ENCODE assay signal across 14 cellular contexts in the genomic region with DNA sequence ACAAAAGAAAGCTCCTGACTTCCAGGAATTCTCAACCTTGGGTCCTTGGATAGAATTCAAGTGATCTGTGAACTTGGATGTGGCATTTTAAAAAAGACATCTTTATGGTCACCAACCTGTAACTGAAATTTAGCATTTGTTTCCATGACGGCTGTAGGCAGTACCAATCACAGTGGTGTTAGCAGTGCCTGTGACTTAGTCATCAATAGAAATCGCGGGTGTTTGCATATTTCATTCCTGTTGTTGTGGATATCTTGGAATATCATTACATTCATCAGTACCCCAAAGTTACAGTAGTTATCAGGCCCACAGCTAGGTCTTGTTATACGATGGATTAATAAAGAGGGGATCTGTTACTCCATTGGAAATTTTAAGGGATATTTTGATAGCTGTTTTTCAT.
DNase-seq lines count a peak whose midpoint lies in the region; ATAC-seq, FAIRE-seq and TF ChIP-seq lines count a peak whose summit lies in the region.
"Had no signal": no experiment of that assay in that cellular context is flagged by ENCODE, and none has a peak within 500 bp of the region (broad histone marks: within the 10 kb centered on the region; RNA-seq: fewer than 3 reads in every experiment).

No MANE protein-coding gene starts in this region.

- no peak overlapping the region for H4K5ac ChIP-seq in IMR-90 (ENCODE audit: low read depth, low read length)

- no peak overlapping the region for H3K14ac ChIP-seq in IMR-90 (replicated peaks; ENCODE audit: low read depth, low read length)

- H2BK5ac ChIP-seq in IMR-90 (ENCODE audit: low read depth, low read length, poor library complexity, severe bottlenecking): no peak overlapping the region

- no peak for FAIRE-seq in GM19239 (lab: Jason Lieb, UNC)

- dilution Hi-C loops in IMR-90 (cut with HindIII; ENCODE audit: low sequenced_read_pairs, unreplicated experiment): no loop called here

- H3K18ac ChIP-seq in IMR-90 (ENCODE audit: low read depth, low read length): no peak overlapping the region

- no peak overlapping the region for H3K23ac ChIP-seq in IMR-90 (ENCODE audit: low read depth, low read length)

- no peak overlapping the region for H3K4ac ChIP-seq in IMR-90 (ENCODE audit: low read depth, low read length)

- no peak for TF ChIP-seq CTCF in IMR-90 (conservative IDR thresholded peaks at IDR 0.05; ENCODE audit: low read depth, low read length)
- no peak for TF ChIP-seq CTCF in breast epithelium (IDR thresholded peaks at IDR 0.05)

- H3K4me2 ChIP-seq in IMR-90 (ENCODE audit: low read depth, low read length): no peak overlapping the region

- H2AFZ ChIP-seq in IMR-90 (replicated peaks; ENCODE audit: low read length, poor library complexity): no peak overlapping the region

- H3K9me3 ChIP-seq in IMR-90 (ENCODE audit: control insufficient read depth, insufficient read depth, low read length) (no peaks in the 10 kb centered on the region), breast epithelium (no peaks in the 10 kb centered on the region), thymus (ENCODE audit: control insufficient read depth) (no peaks in the 10 kb centered on the region)
- H3K9me3 ChIP-seq: neutrophil had no signal

- H3K79me1 ChIP-seq in IMR-90 (ENCODE audit: low read depth in 1 of 2, low read length in 2 of 2): peaks cover 33 to 72% of the 10 kb centered on the region in 2 experiments

- no peak overlapping the region for H3K56ac ChIP-seq in IMR-90 (ENCODE audit: extremely low read depth, insufficient read depth, low read length)

- H3K4me3 ChIP-seq in IMR-90 (ENCODE audit: insufficient read depth, low read depth, low read length) (no peak overlapping the region), breast epithelium (no peak overlapping the region), thymus (ENCODE audit: low read length) (no peak overlapping the region)

- H3K27me3 ChIP-seq in IMR-90 (ENCODE audit: control insufficient read depth, insufficient read depth, low read length) (no peaks in the 10 kb centered on the region), breast epithelium (no peaks in the 10 kb centered on the region), thymus (ENCODE audit: control insufficient read depth, insufficient read depth) (no peaks in the 10 kb centered on the region)
- H3K27me3 ChIP-seq: neutrophil had no signal

- CTCF ChIA-PET in IMR-90 (lab: Yijun Ruan, JAX): interaction anchor here (0.5 kb wide), 1 partner anchor 95 kb away, joined by 3 read pairs; no protein-coding TSS in a partner anchor

- 0 out of 2 replicates have a peak, but pooled peaks cover 2% of the 10 kb centered on the region for H3K36me3 ChIP-seq in IMR-90 (ENCODE audit: control insufficient read depth, insufficient read depth, low read length)
- H3K36me3 ChIP-seq in breast epithelium: no peaks in the 10 kb centered on the region
- peaks cover 13% of the 10 kb centered on the region for H3K36me3 ChIP-seq in thymus (ENCODE audit: control insufficient read depth, insufficient read depth)

- H4K91ac ChIP-seq in IMR-90 (ENCODE audit: insufficient read depth, low read depth, low read length): no peak overlapping the region

- TF ChIP-seq RAD21 in IMR-90 (IDR thresholded peaks at IDR 0.05; ENCODE audit: low read length): no peak

- intact Hi-C loops in IMR-90 (cut with micrococcal nuclease): no loop called here
- intact Hi-C loops in breast epithelium (cut with DNase I; ENCODE audit: low total_unique reads): no loop called here

- BruUV-seq in IMR-90 (replicated peaks; lab: Mats Ljungman, UMichigan): no TSS peak

- H2BK20ac ChIP-seq in IMR-90 (ENCODE audit: low read depth, low read length): no peak overlapping the region

- H2AK9ac ChIP-seq in IMR-90 (replicated peaks; ENCODE audit: low read depth, low read length, poor library complexity): no peak overlapping the region

- H3K9me1 ChIP-seq in IMR-90 (ENCODE audit: insufficient read depth, low read length): peaks cover 12% of the 10 kb centered on the region; the same call in 1 of the 2 replicates

- POLR2A ChIA-PET in IMR-90 (lab: Charles Lee; ENCODE audit: unreplicated experiment): no interaction called here

- no peak overlapping the region for H2BK15ac ChIP-seq in IMR-90 (ENCODE audit: low read depth, low read length)

- H3K4me1 ChIP-seq in IMR-90 (ENCODE audit: control insufficient read depth, insufficient read depth, low read length) (peaks cover 14% of the 10 kb centered on the region), breast epithelium (peaks cover 0 to 8% of the 10 kb centered on the region in 2 donors), thymus (ENCODE audit: control insufficient read depth, insufficient read depth, low read length) (peaks cover 14% of the 10 kb centered on the region)

- WGBS in IMR-90 (ENCODE audit: extremely low coverage in 2 of 2, insufficient read length in 1 of 2), 2 experiments: no CpG with 5 or more reads among the region's 4 CpGs
- WGBS in thymus: 93% methylated on average over 4 of the region's 4 CpGs

- ATAC-seq in IMR-90 (ENCODE audit: low read depth): peak; percentile 37
- ATAC-seq in HG02610 (IDR thresholded peaks at IDR 0.05; ENCODE audit: unreplicated experiment): no peak
- ATAC-seq: stimulated activated memory B cell treated with anti-CD40 and anti-IgM and Interleukin-4, amounts not matched to agents 10 μg/mL and 1 μg/mL and 100 μg/mL, for 72 hours had no signal

- in situ Hi-C loops in IMR-90 (cut with MboI; ENCODE audit: low sequenced_read_pairs): no loop called here

- no peak overlapping the region for H3K9ac ChIP-seq in IMR-90 (ENCODE audit: low read depth, low read length)

- DNase-seq in IMR-90: peak; percentile 20
- DNase-seq in breast epithelium (ENCODE audit: low spot score in 2 of 2): no peak
- peak; percentile 25 for DNase-seq in kidney tubule cell (ENCODE audit: low spot score)
- no peak for DNase-seq in ureter (ENCODE audit: low spot score)
- no peak for DNase-seq in GM19239 (ENCODE audit: insufficient read length, low spot score)
- DNase-seq: activated CD4-positive, alpha-beta memory T cell treated with anti-CD3 and anti-CD28 coated beads, Interleukin-2, amount 10 ng/mL, durations not matched to agents 7 days and 5 days; activated gamma-delta T cell; CD4-positive, CD25-positive, alpha-beta regulatory T cell; Karpas-422; NCI-H1436 had no signal

- no peak overlapping the region for H2BK120ac ChIP-seq in IMR-90 (ENCODE audit: low read depth, low read length)

- no peak overlapping the region for H3K27ac ChIP-seq in IMR-90 (ENCODE audit: insufficient read depth, low read length)
- peak overlapping the region; percentile 82 to 88 for H3K27ac ChIP-seq in breast epithelium
- peak overlapping the region; percentile 32 for H3K27ac ChIP-seq in thymus (ENCODE audit: low read depth)

- no peak overlapping the region for H4K8ac ChIP-seq in IMR-90 (ENCODE audit: low read depth in 2 of 2, low read length in 2 of 2)

- H2AK5ac ChIP-seq in IMR-90 (ENCODE audit: low read depth, low read length): no peak overlapping the region

- H4K20me1 ChIP-seq in IMR-90 (ENCODE audit: insufficient read depth, low read length): peaks cover 60% of the 10 kb centered on the region

- TF ChIP-seq POLR2A in IMR-90 (IDR thresholded peaks at IDR 0.05; ENCODE audit: low read depth, low read length): no peak
- no peak for TF ChIP-seq POLR2A in breast epithelium (IDR thresholded peaks at IDR 0.05)

TF ChIP-seq in IMR-90, 13 proteins besides CTCF, POLR2A, EP300 and RAD21:
- TF ChIP-seq CEBPB (IDR thresholded peaks at IDR 0.05; ENCODE audit: low read depth, low read length): no peak
- TF ChIP-seq MAFK (IDR thresholded peaks at IDR 0.05; ENCODE audit: low read depth, low read length): no peak
- TF ChIP-seq CHD1 (IDR thresholded peaks at IDR 0.05; ENCODE audit: low read depth, low read length): no peak
- TF ChIP-seq MAZ (IDR thresholded peaks at IDR 0.05; ENCODE audit: borderline replicate concordance, low read depth, low read length): no peak
- TF ChIP-seq RFX5 (IDR thresholded peaks at IDR 0.05; ENCODE audit: low read depth, low read length): no peak
- no peak for TF ChIP-seq BHLHE40 (IDR thresholded peaks at IDR 0.05; ENCODE audit: low read depth, low read length)
- no peak for TF ChIP-seq MXI1 (IDR thresholded peaks at IDR 0.05; ENCODE audit: borderline replicate concordance, low read depth, low read length)
- TF ChIP-seq RCOR1 (IDR thresholded peaks at IDR 0.05; ENCODE audit: insufficient replicate concordance, low read length): no peak
- TF ChIP-seq SMC3 (IDR thresholded peaks at IDR 0.05; ENCODE audit: low read depth, low read length): no peak
- TF ChIP-seq NFE2L2 (IDR thresholded peaks at IDR 0.05; ENCODE audit: low read depth, low read length): no peak
- no peak for TF ChIP-seq FOS (IDR thresholded peaks at IDR 0.05; ENCODE audit: low read depth, low read length)
- TF ChIP-seq, protein P1, sequence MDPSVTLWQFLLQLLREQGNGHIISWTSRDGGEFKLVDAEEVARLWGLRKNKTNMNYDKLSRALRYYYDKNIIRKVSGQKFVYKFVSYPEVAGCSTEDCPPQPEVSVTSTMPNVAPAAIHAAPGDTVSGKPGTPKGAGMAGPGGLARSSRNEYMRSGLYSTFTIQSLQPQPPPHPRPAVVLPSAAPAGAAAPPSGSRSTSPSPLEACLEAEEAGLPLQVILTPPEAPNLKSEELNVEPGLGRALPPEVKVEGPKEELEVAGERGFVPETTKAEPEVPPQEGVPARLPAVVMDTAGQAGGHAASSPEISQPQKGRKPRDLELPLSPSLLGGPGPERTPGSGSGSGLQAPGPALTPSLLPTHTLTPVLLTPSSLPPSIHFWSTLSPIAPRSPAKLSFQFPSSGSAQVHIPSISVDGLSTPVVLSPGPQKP (IDR thresholded peaks at IDR 0.05; ENCODE audit: borderline replicate concordance, low read depth, low read length): no peak
- no peak for TF ChIP-seq USF2 (IDR thresholded peaks at IDR 0.05; ENCODE audit: low read depth, low read length)

Comparison
In these comparisons a context has a peak if more than half of its experiments do, and no peak if none do; other contexts are left out.
1. DNase-seq: peak in IMR-90 (single experiment) and kidney tubule cell (single experiment); none in breast epithelium (0 of 2), ureter (single experiment) and GM19239 (single experiment).